In the genomic region with DNA sequence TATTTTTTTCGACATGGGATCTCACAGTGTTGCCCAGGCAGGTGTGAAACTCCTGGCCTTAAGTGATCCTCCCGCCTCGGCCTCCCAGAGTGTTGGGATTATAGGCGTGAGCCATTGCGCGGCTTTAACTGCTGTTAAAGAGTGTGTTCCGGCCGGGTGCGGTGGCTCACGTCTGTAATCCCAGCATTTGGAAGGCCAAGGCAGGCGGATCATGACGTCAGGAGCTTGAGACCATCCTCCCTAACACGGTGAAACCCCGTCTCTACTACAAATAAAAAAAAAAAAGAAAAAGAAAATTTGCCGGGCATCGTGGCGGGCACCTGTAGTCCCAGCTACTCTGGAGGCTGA, we compare ENCODE assay signal across 8 cellular contexts. TPM values are rescaled to one million over a fixed set of nuclear protein-coding genes. Genes with fewer than 3 reads are reported as not detected.
DNase-seq lines count a peak whose midpoint lies in the region; FAIRE-seq and TF ChIP-seq lines count a peak whose summit lies in the region.

No MANE protein-coding gene starts in this region.

- H4K8ac ChIP-seq in H1 (ENCODE audit: extremely low read depth, insufficient read depth, low read length), result no peak overlapping the region

- TF ChIP-seq CTCF in Caco-2 (IDR thresholded peaks at IDR 0.05; ENCODE audit: insufficient read depth in 1 of 2, low read depth in 1 of 2, low read length in 1 of 2, severe bottlenecking in 1 of 2, unreplicated experiment in 1 of 2) (no peak), H1 (IDR thresholded peaks at IDR 0.05; ENCODE audit: control extremely low read depth in 1 of 3, insufficient read depth in 1 of 3, low read depth in 1 of 3, low read length in 3 of 3) (no peak), neural progenitor cell (IDR thresholded peaks at IDR 0.05) (no peak)

- H2BK5ac ChIP-seq in H1 (ENCODE audit: low read depth, low read length), result no peak overlapping the region

- peaks cover 4% of the 10 kb centered on the region; the same call in 1 of the 2 replicates for H3K4me1 ChIP-seq in Caco-2
- H3K4me1 ChIP-seq in H1 (replicated peaks in 1 of 4; ENCODE audit: control insufficient read depth in 3 of 4, insufficient read depth in 4 of 4, low read length in 3 of 4), result no peaks in the 10 kb centered on the region; a peak in 1 of 7 replicates
- peaks cover 3% of the 10 kb centered on the region for H3K4me1 ChIP-seq in neural progenitor cell

- H4K5ac ChIP-seq in H1 (ENCODE audit: insufficient read length, low read depth, low read length), result no peak overlapping the region

- no peak for TF ChIP-seq RAD21 in H1 (IDR thresholded peaks at IDR 0.05 in 1 of 2, conservative IDR thresholded peaks at IDR 0.05 in 1 of 2; ENCODE audit: low read depth in 2 of 2, low read length in 2 of 2)

- no peak overlapping the region for H3K56ac ChIP-seq in H1 (replicated peaks; ENCODE audit: insufficient read length, low read depth, low read length)

- no peak for TF ChIP-seq EP300 in H1 (IDR thresholded peaks at IDR 0.05; ENCODE audit: borderline replicate concordance in 1 of 2, low read depth in 2 of 2, low read length in 2 of 2)

- H3K4me3 ChIP-seq in Caco-2 (ENCODE audit: low read depth, low read length), result peak overlapping the region; percentile 100
- peak overlapping the region; percentile 75 to 98 (median 78); a peak in 7 of 8 replicates for H3K4me3 ChIP-seq in H1 (ENCODE audit: extremely low read depth in 1 of 4, insufficient read depth in 2 of 4, low read depth in 3 of 4, low read length in 4 of 4)
- H3K4me3 ChIP-seq in neural progenitor cell, result peak overlapping the region; percentile 90

- CTCF ChIA-PET in Caco-2 (lab: Charles Lee) (no interaction called here), H1 (lab: Charles Lee; ENCODE audit: partially characterized antibody) (interaction anchor here (0.6 to 0.8 kb wide), 2 partner anchors 41 to 447 kb away, joined by 3 read pairs; no protein-coding TSS in a partner anchor)

- H3K9me3 Mint-ChIP-seq in Caco-2 (ENCODE audit: unreplicated experiment) (peaks cover 6% of the 10 kb centered on the region), neural progenitor cell (no peaks in the 10 kb centered on the region)

- H4K20me1 ChIP-seq in H1 (replicated peaks in 1 of 2; ENCODE audit: control insufficient read depth in 1 of 2, insufficient read depth in 2 of 2, low read length in 2 of 2) (no peaks in the 10 kb centered on the region), neural progenitor cell (ENCODE audit: low read depth) (peaks cover 25% of the 10 kb centered on the region)

- no peak overlapping the region for H3K4ac ChIP-seq in H1 (replicated peaks; ENCODE audit: insufficient read length, low read depth, low read length)

- H2AK5ac ChIP-seq in H1 (ENCODE audit: low read depth, low read length), result no peak overlapping the region

- H3K79me1 ChIP-seq in H1 (ENCODE audit: low read depth, low read length), result no peaks in the 10 kb centered on the region; the same call in 1 of the 2 replicates

- no peaks in the 10 kb centered on the region; the same call in 1 of the 2 replicates for H3K36me3 ChIP-seq in Caco-2 (ENCODE audit: control insufficient read depth, insufficient read depth, low read length)
- H3K36me3 ChIP-seq in H1 (ENCODE audit: control insufficient read depth in 2 of 4, insufficient read depth in 4 of 4, low read length in 3 of 4), result no peaks in the 10 kb centered on the region
- H3K36me3 ChIP-seq in neural progenitor cell, result no peaks in the 10 kb centered on the region

- H3K36me3 Mint-ChIP-seq in Caco-2 (ENCODE audit: insufficient read depth, unreplicated experiment) (peaks cover 38% of the 10 kb centered on the region), neural progenitor cell (peaks cover 9% of the 10 kb centered on the region)

- H3K9ac ChIP-seq in H1 (replicated peaks in 1 of 4; ENCODE audit: extremely low read depth in 1 of 4, low read depth in 3 of 4, low read length in 3 of 4) (no peak overlapping the region), neural progenitor cell (peak overlapping the region; percentile 80)

- no peak overlapping the region for H2BK12ac ChIP-seq in H1 (ENCODE audit: low read depth, low read length)

- intact Hi-C loops in Caco-2 (cut with micrococcal nuclease; ENCODE audit: unreplicated experiment), result loop anchor here (5.0 kb wide), 1 partner anchor 184 kb away; no protein-coding TSS in a partner anchor

- no peak overlapping the region for H4K91ac ChIP-seq in H1 (replicated peaks; ENCODE audit: insufficient read length, low read length)

- no peak overlapping the region for H3K14ac ChIP-seq in H1 (ENCODE audit: insufficient read length)

- H2AFZ ChIP-seq in H1 (ENCODE audit: low read length) (no peak overlapping the region), neural progenitor cell (replicated peaks) (no peak overlapping the region)

- peaks cover 6% of the 10 kb centered on the region for H3K4me1 Mint-ChIP-seq in Caco-2 (ENCODE audit: low read depth, unreplicated experiment)
- H3K4me1 Mint-ChIP-seq in neural progenitor cell, result peaks cover 13% of the 10 kb centered on the region

- H3K27ac ChIP-seq in H1 (ENCODE audit: low read depth, low read length) (no peak overlapping the region), neural progenitor cell (no peak overlapping the region)

- H3K4me2 ChIP-seq in H1 (ENCODE audit: insufficient read depth in 1 of 2, low read depth in 2 of 2, low read length in 2 of 2), result peak overlapping the region; percentile 65 to 66
- peak overlapping the region; percentile 84 for H3K4me2 ChIP-seq in neural progenitor cell

- POLR2A ChIA-PET in Caco-2 (lab: Charles Lee), result interaction anchor here (0.7 to 1.2 kb wide), 3 partner anchors 60 to 329 kb away, joined by 3 to 7 read pairs (median 3); no protein-coding TSS in a partner anchor
- POLR2A ChIA-PET in H1 (lab: Charles Lee; ENCODE audit: partially characterized antibody), result interaction anchor here (1.5 to 3.8 kb wide), 3 partner anchors 9 to 23 kb away, joined by 4 to 10 read pairs (median 5); no protein-coding TSS in a partner anchor

- no peak for TF ChIP-seq POLR2A in H1 (IDR thresholded peaks at IDR 0.05; ENCODE audit: control extremely low read depth in 1 of 2, low read depth in 2 of 2, low read length in 2 of 2)

- H2BK120ac ChIP-seq in H1 (replicated peaks; ENCODE audit: low read depth, low read length), result no peak overlapping the region

- H3K79me2 ChIP-seq in H1 (ENCODE audit: control insufficient read depth in 1 of 2, insufficient read depth in 2 of 2, low read length in 2 of 2) (peaks cover 3 to 41% of the 10 kb centered on the region in 2 experiments; a peak in 2 of 4 replicates), neural progenitor cell (ENCODE audit: low read depth) (peaks cover 68% of the 10 kb centered on the region)

- 80% methylated on average over 17 of the region's 17 CpGs; no CpG with 5 or more reads in 1 of the 2 experiments for WGBS in H1 (ENCODE audit: extremely low coverage in 1 of 2, insufficient coverage in 1 of 2, insufficient read length in 1 of 2, insufficient replicate concordance in 2 of 2, low coverage in 1 of 2, low lambda C conversion rate in 2 of 2, missing lambda C conversion rate in 1 of 2), 2 experiments

- FAIRE-seq in H1 (lab: Jason Lieb, UNC), result no peak

- H3K27me3 Mint-ChIP-seq in Caco-2 (ENCODE audit: insufficient read depth, unreplicated experiment) (no peaks in the 10 kb centered on the region), neural progenitor cell (ENCODE audit: insufficient read depth, low read depth) (peaks cover 3% of the 10 kb centered on the region)

- H2BK20ac ChIP-seq in H1 (ENCODE audit: low read length), result no peak overlapping the region

- BruUV-seq in Caco-2 (replicated peaks; lab: Mats Ljungman, UMichigan), result no TSS peak

- peaks cover 3% of the 10 kb centered on the region; the same call in 1 of the 2 replicates for H3K23me2 ChIP-seq in H1 (ENCODE audit: low read depth, low read length)

- H3K27ac Mint-ChIP-seq in Caco-2 (ENCODE audit: unreplicated experiment) (peak overlapping the region; percentile 96), neural progenitor cell (no peak overlapping the region)

- peak overlapping the region; percentile 95 for H3K4me3 Mint-ChIP-seq in Caco-2 (ENCODE audit: unreplicated experiment)
- H3K4me3 Mint-ChIP-seq in neural progenitor cell, result peak overlapping the region; percentile 93

- no peaks in the 10 kb centered on the region for H3K9me3 ChIP-seq in Caco-2
- H3K9me3 ChIP-seq in H1 (ENCODE audit: insufficient read depth in 2 of 2, low read depth in 1 of 2, low read length in 1 of 2), result no peaks in the 10 kb centered on the region
- no peaks in the 10 kb centered on the region for H3K9me3 ChIP-seq in neural progenitor cell (ENCODE audit: low read depth)

- H3K18ac ChIP-seq in H1 (ENCODE audit: extremely low read depth, low read length), result no peak overlapping the region

- DNase-seq in Caco-2, result no peak
- DNase-seq in NCI-H2227 treated with DMSO at 0.1 percent for 48 hours (lab: John Stamatoyannopoulos, UW), result peak; percentile 30
- no peak for DNase-seq in H1 (ENCODE audit: low read depth in 1 of 2, low spot score in 2 of 2)
- DNase-seq in neural progenitor cell (ENCODE audit: low spot score), result peak; percentile 41
- DNase-seq in NCI-H345 (lab: John Stamatoyannopoulos, UW), result no peak
- DNase-seq in RPMI8226, result no peak
- no peak for DNase-seq in superior temporal gyrus (ENCODE audit: extremely low spot score)
- DNase-seq in NOMO-1 (lab: John Stamatoyannopoulos, UW; ENCODE audit: unreplicated experiment in 2 of 2), result no peak

- H3K23ac ChIP-seq in H1 (ENCODE audit: insufficient read length), result no peak overlapping the region

- no peaks in the 10 kb centered on the region for H3K27me3 ChIP-seq in Caco-2 (replicated peaks; ENCODE audit: control insufficient read depth, insufficient read depth, low read length)
- H3K27me3 ChIP-seq in H1 (replicated peaks in 1 of 4; ENCODE audit: control insufficient read depth in 3 of 4, extremely low read depth in 1 of 4, insufficient read depth in 3 of 4, low read length in 3 of 4), result no peaks in the 10 kb centered on the region
- no peaks in the 10 kb centered on the region for H3K27me3 ChIP-seq in neural progenitor cell

- no peak overlapping the region for H2BK15ac ChIP-seq in H1 (ENCODE audit: low read length)

- H3F3A ChIP-seq in neural progenitor cell (ENCODE audit: low read depth), result peaks cover 13% of the 10 kb centered on the region

TF ChIP-seq in H1, 55 proteins besides CTCF, POLR2A, EP300 and RAD21 (continues in another document):
- TF ChIP-seq ZNF274 (IDR thresholded peaks at IDR 0.05; ENCODE audit: borderline replicate concordance, extremely low read depth, low read length) (no peak), RBBP5 (IDR thresholded peaks at IDR 0.05; ENCODE audit: borderline replicate concordance, low read depth, low read length) (no peak)

RNA-seq across cellular contexts. Expression of a gene that starts 1.1 kb away (rescaled TPM):
- total RNA-seq in Caco-2 (2022) (20.3 and 21.2 TPM in 2 replicates), neural progenitor cell (ENCODE audit: low replicate concordance) (26.5 and 36.5 TPM in 2 replicates)
- 17.3 and 18.0 TPM in 2 replicates for total RNA-seq in H1 (2021; fragmentation: NEBNext Ultra II Directional; extraction: Animal tissue kit (Norgen Biotek cat#: 25700))
- polyA plus RNA-seq in H1 (2011; rRNA removed), result 8.8 and 10.2 TPM in 2 replicates
- 12.7 TPM for polyA plus RNA-seq in H1 (2011; cell fraction: cytosol; rRNA removed)
- 16.1 TPM for polyA plus RNA-seq in H1 (2011; cell fraction: nucleus; rRNA removed)
- polyA plus RNA-seq in H1 (2012, experiment 1 of 2), result 12.5 to 15.9 TPM (median 13.4 TPM) in 4 replicates
- polyA plus RNA-seq in H1 (2012, experiment 2 of 2), result 1.6 TPM
- polyA plus RNA-seq in H1 (2013, experiment 1 of 2), result 7.8 TPM
- 7.8 TPM for polyA plus RNA-seq in H1 (2013, experiment 2 of 2)
- polyA minus RNA-seq in H1 (2011; rRNA and poly(A)+ RNA removed), result 28.8 and 35.9 TPM in 2 replicates
- polyA minus RNA-seq in H1 (2011; cell fraction: cytosol; rRNA and poly(A)+ RNA removed), result 10.3 TPM
- polyA minus RNA-seq in H1 (2011; cell fraction: nucleus; rRNA and poly(A)+ RNA removed), result 14.3 TPM

Comparison
In these comparisons a context has a peak if more than half of its experiments do, and no peak if none do; other contexts are left out.
1. DNase-seq: peak in NCI-H2227 treated with DMSO at 0.1 percent for 48 hours (single experiment) and neural progenitor cell (single experiment); none in Caco-2 (0 of 2), H1 (0 of 2), NCI-H345 (single experiment), RPMI8226 (single experiment), superior temporal gyrus (single experiment) and NOMO-1 (0 of 2).
2. Peak in every context shown above with its lines, with median percentiles within 50 percentile points of each other: H3K4me3 ChIP-seq.